Comparison of ENCODE assay signal across 1 cellular context in the genomic region with DNA sequence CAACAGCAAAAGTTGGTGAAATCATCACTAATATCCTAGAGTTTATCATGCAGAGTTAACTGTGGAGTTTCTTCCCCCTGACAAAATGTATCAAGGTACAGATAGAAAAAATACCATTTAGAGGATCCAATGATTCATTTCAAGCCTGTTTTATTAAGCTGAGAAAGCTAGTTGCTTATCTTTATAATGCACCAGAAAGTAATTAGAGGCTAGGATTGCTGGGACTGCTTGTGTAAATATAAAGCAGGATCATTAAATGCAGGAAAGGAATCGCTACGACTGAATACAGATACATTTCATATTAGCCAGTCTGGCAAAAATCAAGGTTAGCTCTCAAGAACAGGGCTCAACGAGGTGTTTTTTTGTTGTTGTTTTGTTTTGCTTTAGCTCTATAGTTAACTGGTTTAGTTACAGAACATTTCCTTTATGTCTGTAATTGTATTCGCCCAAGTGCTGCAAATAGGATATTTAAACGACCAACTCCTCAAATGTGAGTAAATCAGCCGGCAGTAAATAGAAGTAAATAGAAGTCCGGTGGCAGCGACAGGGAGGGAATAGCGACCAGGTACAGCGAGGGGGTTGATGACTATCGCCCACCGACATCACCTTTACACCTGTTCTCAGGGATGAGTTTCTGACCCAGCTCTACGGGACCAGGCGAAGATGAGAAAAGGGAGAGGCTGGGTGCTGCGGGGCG.
TF ChIP-seq lines count a peak whose summit lies in the region.

No MANE protein-coding gene starts in this region.

TF ChIP-seq in HepG2, 621 proteins besides CTCF, POLR2A, EP300 and RAD21:
- TF ChIP-seq, protein P1, sequence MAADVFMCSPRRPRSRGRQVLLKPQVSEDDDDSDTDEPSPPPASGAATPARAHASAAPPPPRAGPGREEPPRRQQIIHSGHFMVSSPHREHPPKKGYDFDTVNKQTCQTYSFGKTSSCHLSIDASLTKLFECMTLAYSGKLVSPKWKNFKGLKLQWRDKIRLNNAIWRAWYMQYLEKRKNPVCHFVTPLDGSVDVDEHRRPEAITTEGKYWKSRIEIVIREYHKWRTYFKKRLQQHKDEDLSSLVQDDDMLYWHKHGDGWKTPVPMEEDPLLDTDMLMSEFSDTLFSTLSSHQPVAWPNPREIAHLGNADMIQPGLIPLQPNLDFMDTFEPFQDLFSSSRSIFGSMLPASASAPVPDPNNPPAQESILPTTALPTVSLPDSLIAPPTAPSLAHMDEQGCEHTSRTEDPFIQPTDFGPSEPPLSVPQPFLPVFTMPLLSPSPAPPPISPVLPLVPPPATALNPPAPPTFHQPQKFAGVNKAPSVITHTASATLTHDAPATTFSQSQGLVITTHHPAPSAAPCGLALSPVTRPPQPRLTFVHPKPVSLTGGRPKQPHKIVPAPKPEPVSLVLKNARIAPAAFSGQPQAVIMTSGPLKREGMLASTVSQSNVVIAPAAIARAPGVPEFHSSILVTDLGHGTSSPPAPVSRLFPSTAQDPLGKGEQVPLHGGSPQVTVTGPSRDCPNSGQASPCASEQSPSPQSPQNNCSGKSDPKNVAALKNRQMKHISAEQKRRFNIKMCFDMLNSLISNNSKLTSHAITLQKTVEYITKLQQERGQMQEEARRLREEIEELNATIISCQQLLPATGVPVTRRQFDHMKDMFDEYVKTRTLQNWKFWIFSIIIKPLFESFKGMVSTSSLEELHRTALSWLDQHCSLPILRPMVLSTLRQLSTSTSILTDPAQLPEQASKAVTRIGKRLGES (CRISPR knock-in tag; IDR thresholded peaks at IDR 0.05; ENCODE audit: borderline replicate concordance), result no peak
- TF ChIP-seq, protein P2, sequence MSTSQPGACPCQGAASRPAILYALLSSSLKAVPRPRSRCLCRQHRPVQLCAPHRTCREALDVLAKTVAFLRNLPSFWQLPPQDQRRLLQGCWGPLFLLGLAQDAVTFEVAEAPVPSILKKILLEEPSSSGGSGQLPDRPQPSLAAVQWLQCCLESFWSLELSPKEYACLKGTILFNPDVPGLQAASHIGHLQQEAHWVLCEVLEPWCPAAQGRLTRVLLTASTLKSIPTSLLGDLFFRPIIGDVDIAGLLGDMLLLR (CRISPR knock-in tag; IDR thresholded peaks at IDR 0.05), result no peak
- no peak for TF ChIP-seq ZFP36L2 (CRISPR knock-in tag; IDR thresholded peaks at IDR 0.05)
- no peak for TF ChIP-seq MEIS1 (CRISPR knock-in tag; IDR thresholded peaks at IDR 0.05; ENCODE audit: borderline replicate concordance)
- TF ChIP-seq ZNF235 (CRISPR knock-in tag; IDR thresholded peaks at IDR 0.05; ENCODE audit: borderline replicate concordance), result no peak
- TF ChIP-seq ZNF747 (CRISPR knock-in tag; IDR thresholded peaks at IDR 0.05; ENCODE audit: borderline replicate concordance), result peak; percentile 43; the same call in 1 of the 2 replicates
- TF ChIP-seq, protein P3, sequence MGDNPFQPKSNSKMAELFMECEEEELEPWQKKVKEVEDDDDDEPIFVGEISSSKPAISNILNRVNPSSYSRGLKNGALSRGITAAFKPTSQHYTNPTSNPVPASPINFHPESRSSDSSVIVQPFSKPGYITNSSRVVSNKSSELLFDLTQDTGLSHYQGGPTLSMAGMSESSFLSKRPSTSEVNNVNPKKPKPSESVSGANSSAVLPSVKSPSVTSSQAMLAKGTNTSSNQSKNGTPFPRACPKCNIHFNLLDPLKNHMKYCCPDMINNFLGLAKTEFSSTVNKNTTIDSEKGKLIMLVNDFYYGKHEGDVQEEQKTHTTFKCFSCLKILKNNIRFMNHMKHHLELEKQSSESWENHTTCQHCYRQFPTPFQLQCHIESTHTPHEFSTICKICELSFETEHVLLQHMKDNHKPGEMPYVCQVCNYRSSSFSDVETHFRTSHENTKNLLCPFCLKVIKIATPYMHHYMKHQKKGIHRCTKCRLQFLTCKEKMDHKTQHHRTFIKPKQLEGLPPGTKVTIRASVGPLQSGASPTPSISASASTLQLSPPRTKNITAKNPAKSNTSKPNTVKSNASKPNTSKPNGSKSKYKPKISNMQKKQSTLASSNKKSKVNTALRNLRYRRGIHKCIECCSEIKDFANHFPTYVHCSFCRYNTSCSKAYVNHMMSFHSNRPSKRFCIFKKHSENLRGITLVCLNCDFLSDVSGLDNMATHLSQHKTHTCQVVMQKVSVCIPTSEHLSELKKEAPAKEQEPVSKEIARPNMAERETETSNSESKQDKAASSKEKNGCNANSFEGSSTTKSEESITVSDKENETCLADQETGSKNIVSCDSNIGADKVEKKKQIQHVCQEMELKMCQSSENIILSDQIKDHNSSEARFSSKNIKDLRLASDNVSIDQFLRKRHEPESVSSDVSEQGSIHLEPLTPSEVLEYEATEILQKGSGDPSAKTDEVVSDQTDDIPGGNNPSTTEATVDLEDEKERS (CRISPR knock-in tag; IDR thresholded peaks at IDR 0.05), result no peak
- TF ChIP-seq, protein P4, sequence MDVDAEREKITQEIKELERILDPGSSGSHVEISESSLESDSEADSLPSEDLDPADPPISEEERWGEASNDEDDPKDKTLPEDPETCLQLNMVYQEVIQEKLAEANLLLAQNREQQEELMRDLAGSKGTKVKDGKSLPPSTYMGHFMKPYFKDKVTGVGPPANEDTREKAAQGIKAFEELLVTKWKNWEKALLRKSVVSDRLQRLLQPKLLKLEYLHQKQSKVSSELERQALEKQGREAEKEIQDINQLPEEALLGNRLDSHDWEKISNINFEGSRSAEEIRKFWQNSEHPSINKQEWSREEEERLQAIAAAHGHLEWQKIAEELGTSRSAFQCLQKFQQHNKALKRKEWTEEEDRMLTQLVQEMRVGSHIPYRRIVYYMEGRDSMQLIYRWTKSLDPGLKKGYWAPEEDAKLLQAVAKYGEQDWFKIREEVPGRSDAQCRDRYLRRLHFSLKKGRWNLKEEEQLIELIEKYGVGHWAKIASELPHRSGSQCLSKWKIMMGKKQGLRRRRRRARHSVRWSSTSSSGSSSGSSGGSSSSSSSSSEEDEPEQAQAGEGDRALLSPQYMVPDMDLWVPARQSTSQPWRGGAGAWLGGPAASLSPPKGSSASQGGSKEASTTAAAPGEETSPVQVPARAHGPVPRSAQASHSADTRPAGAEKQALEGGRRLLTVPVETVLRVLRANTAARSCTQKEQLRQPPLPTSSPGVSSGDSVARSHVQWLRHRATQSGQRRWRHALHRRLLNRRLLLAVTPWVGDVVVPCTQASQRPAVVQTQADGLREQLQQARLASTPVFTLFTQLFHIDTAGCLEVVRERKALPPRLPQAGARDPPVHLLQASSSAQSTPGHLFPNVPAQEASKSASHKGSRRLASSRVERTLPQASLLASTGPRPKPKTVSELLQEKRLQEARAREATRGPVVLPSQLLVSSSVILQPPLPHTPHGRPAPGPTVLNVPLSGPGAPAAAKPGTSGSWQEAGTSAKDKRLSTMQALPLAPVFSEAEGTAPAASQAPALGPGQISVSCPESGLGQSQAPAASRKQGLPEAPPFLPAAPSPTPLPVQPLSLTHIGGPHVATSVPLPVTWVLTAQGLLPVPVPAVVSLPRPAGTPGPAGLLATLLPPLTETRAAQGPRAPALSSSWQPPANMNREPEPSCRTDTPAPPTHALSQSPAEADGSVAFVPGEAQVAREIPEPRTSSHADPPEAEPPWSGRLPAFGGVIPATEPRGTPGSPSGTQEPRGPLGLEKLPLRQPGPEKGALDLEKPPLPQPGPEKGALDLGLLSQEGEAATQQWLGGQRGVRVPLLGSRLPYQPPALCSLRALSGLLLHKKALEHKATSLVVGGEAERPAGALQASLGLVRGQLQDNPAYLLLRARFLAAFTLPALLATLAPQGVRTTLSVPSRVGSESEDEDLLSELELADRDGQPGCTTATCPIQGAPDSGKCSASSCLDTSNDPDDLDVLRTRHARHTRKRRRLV (CRISPR knock-in tag; IDR thresholded peaks at IDR 0.05), result 0 out of 2 replicates have a peak, but pooled peaks have one; percentile 14
- TF ChIP-seq ZNF709 (CRISPR knock-in tag; IDR thresholded peaks at IDR 0.05), result no peak
- TF ChIP-seq, protein P5, sequence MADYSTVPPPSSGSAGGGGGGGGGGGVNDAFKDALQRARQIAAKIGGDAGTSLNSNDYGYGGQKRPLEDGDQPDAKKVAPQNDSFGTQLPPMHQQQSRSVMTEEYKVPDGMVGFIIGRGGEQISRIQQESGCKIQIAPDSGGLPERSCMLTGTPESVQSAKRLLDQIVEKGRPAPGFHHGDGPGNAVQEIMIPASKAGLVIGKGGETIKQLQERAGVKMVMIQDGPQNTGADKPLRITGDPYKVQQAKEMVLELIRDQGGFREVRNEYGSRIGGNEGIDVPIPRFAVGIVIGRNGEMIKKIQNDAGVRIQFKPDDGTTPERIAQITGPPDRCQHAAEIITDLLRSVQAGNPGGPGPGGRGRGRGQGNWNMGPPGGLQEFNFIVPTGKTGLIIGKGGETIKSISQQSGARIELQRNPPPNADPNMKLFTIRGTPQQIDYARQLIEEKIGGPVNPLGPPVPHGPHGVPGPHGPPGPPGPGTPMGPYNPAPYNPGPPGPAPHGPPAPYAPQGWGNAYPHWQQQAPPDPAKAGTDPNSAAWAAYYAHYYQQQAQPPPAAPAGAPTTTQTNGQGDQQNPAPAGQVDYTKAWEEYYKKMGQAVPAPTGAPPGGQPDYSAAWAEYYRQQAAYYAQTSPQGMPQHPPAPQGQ (CRISPR knock-in tag; IDR thresholded peaks at IDR 0.05; ENCODE audit: borderline replicate concordance), result no peak
- no peak for TF ChIP-seq BRCA1 (CRISPR knock-in tag; IDR thresholded peaks at IDR 0.05)
- TF ChIP-seq ASH2L (IDR thresholded peaks at IDR 0.05; ENCODE audit: insufficient read length, low read depth, low read length), result no peak
- no peak for TF ChIP-seq FOXO1 (CRISPR knock-in tag; IDR thresholded peaks at IDR 0.05)
- TF ChIP-seq, protein P6, sequence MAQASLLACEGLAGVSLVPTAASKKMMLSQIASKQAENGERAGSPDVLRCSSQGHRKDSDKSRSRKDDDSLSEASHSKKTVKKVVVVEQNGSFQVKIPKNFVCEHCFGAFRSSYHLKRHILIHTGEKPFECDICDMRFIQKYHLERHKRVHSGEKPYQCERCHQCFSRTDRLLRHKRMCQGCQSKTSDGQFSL (CRISPR knock-in tag; IDR thresholded peaks at IDR 0.05), result no peak
- TF ChIP-seq GATAD2A (CRISPR knock-in tag; IDR thresholded peaks at IDR 0.05), result peak; percentile 5; the same call in 1 of the 2 replicates
- TF ChIP-seq AGO2 (optimal IDR thresholded peaks at IDR 0.05; ENCODE audit: low read depth, low read length), result no peak
- peak; percentile 27; the same call in 1 of the 2 replicates for TF ChIP-seq ZNF598 (CRISPR knock-in tag; IDR thresholded peaks at IDR 0.05; ENCODE audit: borderline replicate concordance)
- 0 out of 2 replicates have a peak, but pooled peaks have one; percentile 21 for TF ChIP-seq FOXJ3 (CRISPR knock-in tag; IDR thresholded peaks at IDR 0.05; ENCODE audit: borderline replicate concordance)
- TF ChIP-seq, protein P7, sequence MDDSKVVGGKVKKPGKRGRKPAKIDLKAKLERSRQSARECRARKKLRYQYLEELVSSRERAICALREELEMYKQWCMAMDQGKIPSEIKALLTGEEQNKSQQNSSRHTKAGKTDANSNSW (CRISPR knock-in tag; IDR thresholded peaks at IDR 0.05; ENCODE audit: borderline replicate concordance), result no peak
- 0 out of 2 replicates have a peak, but pooled peaks have one; percentile 15 for TF ChIP-seq ZNF792 (CRISPR knock-in tag; IDR thresholded peaks at IDR 0.05)
- TF ChIP-seq SAFB2 (CRISPR knock-in tag; IDR thresholded peaks at IDR 0.05; ENCODE audit: borderline replicate concordance, low read depth), result no peak
- TF ChIP-seq, protein P8, sequence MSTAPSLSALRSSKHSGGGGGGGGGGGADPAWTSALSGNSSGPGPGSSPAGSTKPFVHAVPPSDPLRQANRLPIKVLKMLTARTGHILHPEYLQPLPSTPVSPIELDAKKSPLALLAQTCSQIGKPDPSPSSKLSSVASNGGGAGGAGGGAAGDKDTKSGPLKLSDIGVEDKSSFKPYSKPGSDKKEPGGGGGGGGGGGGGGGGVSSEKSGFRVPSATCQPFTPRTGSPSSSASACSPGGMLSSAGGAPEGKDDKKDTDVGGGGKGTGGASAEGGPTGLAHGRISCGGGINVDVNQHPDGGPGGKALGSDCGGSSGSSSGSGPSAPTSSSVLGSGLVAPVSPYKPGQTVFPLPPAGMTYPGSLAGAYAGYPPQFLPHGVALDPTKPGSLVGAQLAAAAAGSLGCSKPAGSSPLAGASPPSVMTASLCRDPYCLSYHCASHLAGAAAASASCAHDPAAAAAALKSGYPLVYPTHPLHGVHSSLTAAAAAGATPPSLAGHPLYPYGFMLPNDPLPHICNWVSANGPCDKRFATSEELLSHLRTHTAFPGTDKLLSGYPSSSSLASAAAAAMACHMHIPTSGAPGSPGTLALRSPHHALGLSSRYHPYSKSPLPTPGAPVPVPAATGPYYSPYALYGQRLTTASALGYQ (CRISPR knock-in tag; IDR thresholded peaks at IDR 0.05), result no peak
- no peak for TF ChIP-seq LCORL (IDR thresholded peaks at IDR 0.05)
- TF ChIP-seq LCORL (CRISPR knock-in tag; IDR thresholded peaks at IDR 0.05), result no peak
- no peak for TF ChIP-seq ZNF644 (CRISPR knock-in tag; IDR thresholded peaks at IDR 0.05; ENCODE audit: low read depth)
- TF ChIP-seq, protein P9, sequence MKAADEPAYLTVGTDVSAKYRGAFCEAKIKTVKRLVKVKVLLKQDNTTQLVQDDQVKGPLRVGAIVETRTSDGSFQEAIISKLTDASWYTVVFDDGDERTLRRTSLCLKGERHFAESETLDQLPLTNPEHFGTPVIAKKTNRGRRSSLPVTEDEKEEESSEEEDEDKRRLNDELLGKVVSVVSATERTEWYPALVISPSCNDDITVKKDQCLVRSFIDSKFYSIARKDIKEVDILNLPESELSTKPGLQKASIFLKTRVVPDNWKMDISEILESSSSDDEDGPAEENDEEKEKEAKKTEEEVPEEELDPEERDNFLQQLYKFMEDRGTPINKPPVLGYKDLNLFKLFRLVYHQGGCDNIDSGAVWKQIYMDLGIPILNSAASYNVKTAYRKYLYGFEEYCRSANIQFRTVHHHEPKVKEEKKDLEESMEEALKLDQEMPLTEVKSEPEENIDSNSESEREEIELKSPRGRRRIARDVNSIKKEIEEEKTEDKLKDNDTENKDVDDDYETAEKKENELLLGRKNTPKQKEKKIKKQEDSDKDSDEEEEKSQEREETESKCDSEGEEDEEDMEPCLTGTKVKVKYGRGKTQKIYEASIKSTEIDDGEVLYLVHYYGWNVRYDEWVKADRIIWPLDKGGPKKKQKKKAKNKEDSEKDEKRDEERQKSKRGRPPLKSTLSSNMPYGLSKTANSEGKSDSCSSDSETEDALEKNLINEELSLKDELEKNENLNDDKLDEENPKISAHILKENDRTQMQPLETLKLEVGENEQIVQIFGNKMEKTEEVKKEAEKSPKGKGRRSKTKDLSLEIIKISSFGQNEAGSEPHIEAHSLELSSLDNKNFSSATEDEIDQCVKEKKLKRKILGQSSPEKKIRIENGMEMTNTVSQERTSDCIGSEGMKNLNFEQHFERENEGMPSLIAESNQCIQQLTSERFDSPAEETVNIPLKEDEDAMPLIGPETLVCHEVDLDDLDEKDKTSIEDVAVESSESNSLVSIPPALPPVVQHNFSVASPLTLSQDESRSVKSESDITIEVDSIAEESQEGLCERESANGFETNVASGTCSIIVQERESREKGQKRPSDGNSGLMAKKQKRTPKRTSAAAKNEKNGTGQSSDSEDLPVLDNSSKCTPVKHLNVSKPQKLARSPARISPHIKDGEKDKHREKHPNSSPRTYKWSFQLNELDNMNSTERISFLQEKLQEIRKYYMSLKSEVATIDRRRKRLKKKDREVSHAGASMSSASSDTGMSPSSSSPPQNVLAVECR (CRISPR knock-in tag; IDR thresholded peaks at IDR 0.05; ENCODE audit: borderline replicate concordance), result no peak
- no peak for TF ChIP-seq DNMT3B (CRISPR knock-in tag; conservative IDR thresholded peaks at IDR 0.05)
